In genomic region chr7:77538186-77538907, GRCh38 we compare ENCODE assay signal across 8 cellular contexts. TPM values are rescaled to one million over a fixed set of nuclear protein-coding genes. Genes with fewer than 3 reads are reported as not detected.
A peak's percentile ranks its signal among the peaks of the same experiment; 100 is the strongest.
DNase-seq lines count a peak whose midpoint lies in the region; ATAC-seq, FAIRE-seq and TF ChIP-seq lines count a peak whose summit lies in the region.

No MANE protein-coding gene starts in this region.

- H2AFZ ChIP-seq in H1 (ENCODE audit: low read length): no peak overlapping the region; the same call in 1 of the 2 replicates

- H3K56ac ChIP-seq in H1 (replicated peaks; ENCODE audit: insufficient read length, low read depth, low read length): peak overlapping the region; percentile 97

- peaks cover 0 to 12% of the 10 kb centered on the region in 2 experiments; a peak in 1 of 4 replicates for H3K9me3 ChIP-seq in H1 (ENCODE audit: insufficient read depth in 2 of 2, low read depth in 1 of 2, low read length in 1 of 2)
- H3K9me3 ChIP-seq in stomach smooth muscle (ENCODE audit: control insufficient read depth in 2 of 2, low read length in 2 of 2): no peaks in the 10 kb centered on the region

- intact Hi-C loops in lower leg skin (cut with DNase I; ENCODE audit: low total_unique reads): no loop called here

- no peak for TF ChIP-seq RAD21 in H1 (IDR thresholded peaks at IDR 0.05 in 1 of 2, conservative IDR thresholded peaks at IDR 0.05 in 1 of 2; ENCODE audit: low read depth in 2 of 2, low read length in 2 of 2)

- H3K79me2 ChIP-seq in H1 (ENCODE audit: control insufficient read depth in 1 of 2, insufficient read depth in 2 of 2, low read length in 2 of 2): peaks cover 30 to 58% of the 10 kb centered on the region in 2 experiments

- H3K36me3 Mint-ChIP-seq in activated CD8-positive, alpha-beta memory T cell treated with anti-CD3 and anti-CD28 coated beads, Interleukin-2, amount 10 ng/mL, durations not matched to agents 7 days and 5 days: no peaks in the 10 kb centered on the region

- TF ChIP-seq EP300 in H1 (IDR thresholded peaks at IDR 0.05; ENCODE audit: borderline replicate concordance in 1 of 2, low read depth in 2 of 2, low read length in 2 of 2): no peak

- H3K4me1 Mint-ChIP-seq in activated CD8-positive, alpha-beta memory T cell treated with anti-CD3 and anti-CD28 coated beads, Interleukin-2, amount 10 ng/mL, durations not matched to agents 7 days and 5 days: peaks cover 11% of the 10 kb centered on the region

- H3K23me2 ChIP-seq in H1 (ENCODE audit: low read depth, low read length): peaks cover 5% of the 10 kb centered on the region; the same call in 1 of the 2 replicates

- 1% methylated on average over 24 of the region's 31 CpGs; no CpG with 5 or more reads in 1 of the 2 experiments for WGBS in H1 (ENCODE audit: extremely low coverage in 1 of 2, insufficient coverage in 1 of 2, insufficient read length in 1 of 2, insufficient replicate concordance in 2 of 2, low coverage in 1 of 2, low lambda C conversion rate in 2 of 2, missing lambda C conversion rate in 1 of 2), 2 experiments
- WGBS in lower leg skin, 2 donors: 1% methylated on average over 30 to 31 of the region's 31 CpGs

- POLR2A ChIA-PET in H1 (lab: Charles Lee; ENCODE audit: partially characterized antibody): interaction anchor here (0.6 to 1.2 kb wide), 5 partner anchors 9 to 260 kb away, joined by 3 to 4 read pairs (median 4); partner anchors contain the start of genes PHTF2 and TMEM60

- peak overlapping the region; percentile 99 for H2BK5ac ChIP-seq in H1 (ENCODE audit: low read depth, low read length)

- H3K4me3 ChIP-seq in H1 (ENCODE audit: extremely low read depth in 1 of 4, insufficient read depth in 2 of 4, low read depth in 3 of 4, low read length in 4 of 4) (peak overlapping the region; percentile 92 to 96 (median 93)), lower leg skin (ENCODE audit: low read depth, poor library complexity, severe bottlenecking) (peak overlapping the region; percentile 95), stomach smooth muscle (ENCODE audit: low read length in 2 of 2) (peak overlapping the region; percentile 89 to 97)

- FAIRE-seq in H1 (lab: Jason Lieb, UNC): no peak

- TF ChIP-seq CTCF in H1 (IDR thresholded peaks at IDR 0.05; ENCODE audit: control extremely low read depth in 1 of 3, insufficient read depth in 1 of 3, low read depth in 1 of 3, low read length in 3 of 3) (no peak), lower leg skin (IDR thresholded peaks at IDR 0.05) (no peak)

- peak overlapping the region; percentile 63 to 78 for H3K4me2 ChIP-seq in H1 (ENCODE audit: insufficient read depth in 1 of 2, low read depth in 2 of 2, low read length in 2 of 2)

- H2BK15ac ChIP-seq in H1 (ENCODE audit: low read length): peak overlapping the region; percentile 81; the same call in 1 of the 2 replicates

- no peak for DNase-seq in activated CD8-positive, alpha-beta memory T cell treated with anti-CD3 and anti-CD28 coated beads, Interleukin-2, amount 10 ng/mL, durations not matched to agents 7 days and 5 days
- DNase-seq in activated CD8-positive, alpha-beta memory T cell treated with anti-CD3 and anti-CD28 coated beads, Interleukin-2, amount 50 U/mL, for 48 hours: no peak
- DNase-seq in NCI-H1092 (lab: John Stamatoyannopoulos, UW) (peak; percentile 55), SW 1271 (lab: John Stamatoyannopoulos, UW) (peak; percentile 89 to 92), H1 (ENCODE audit: low read depth in 1 of 2, low spot score in 2 of 2) (peak; percentile 65 to 70), lower leg skin (ENCODE audit: low spot score in 2 of 2) (peak; percentile 89 to 96)

- peaks cover 0 to 3% (median 2%) of the 10 kb centered on the region in 4 experiments; a peak in 3 of 7 replicates for H3K4me1 ChIP-seq in H1 (replicated peaks in 1 of 4; ENCODE audit: control insufficient read depth in 3 of 4, insufficient read depth in 4 of 4, low read length in 3 of 4)
- peaks cover 12% of the 10 kb centered on the region for H3K4me1 ChIP-seq in stomach smooth muscle (ENCODE audit: control insufficient read depth, insufficient read depth, low read length)

- H3K9ac ChIP-seq in H1 (replicated peaks in 1 of 4; ENCODE audit: extremely low read depth in 1 of 4, low read depth in 3 of 4, low read length in 3 of 4) (peak overlapping the region; percentile 86 to 91 (median 90)), stomach smooth muscle (ENCODE audit: low read length in 2 of 2) (peak overlapping the region; percentile 90 to 97)

- no peak overlapping the region for H2AK5ac ChIP-seq in H1 (ENCODE audit: low read depth, low read length)

- no peak for ATAC-seq in activated CD8-positive, alpha-beta memory T cell treated with anti-CD3 and anti-CD28 coated beads, Interleukin-2, amount 10 ng/mL, durations not matched to agents 7 days and 5 days
- no peak for ATAC-seq in HG03460 (IDR thresholded peaks at IDR 0.05; ENCODE audit: unreplicated experiment)

- H4K91ac ChIP-seq in H1 (replicated peaks; ENCODE audit: insufficient read length, low read length): peak overlapping the region; percentile 99

- H3K27ac ChIP-seq in H1 (ENCODE audit: low read depth, low read length): peak overlapping the region; percentile 83
- H3K27ac ChIP-seq in stomach smooth muscle (ENCODE audit: low read length): peak overlapping the region; percentile 93

- peak overlapping the region; percentile 86; the same call in 1 of the 2 replicates for H2BK20ac ChIP-seq in H1 (ENCODE audit: low read length)

- peak overlapping the region; percentile 95 for H2BK12ac ChIP-seq in H1 (ENCODE audit: low read depth, low read length)

- no peaks in the 10 kb centered on the region for H3K36me3 ChIP-seq in H1 (ENCODE audit: control insufficient read depth in 2 of 4, insufficient read depth in 4 of 4, low read length in 3 of 4)
- H3K36me3 ChIP-seq in stomach smooth muscle (ENCODE audit: control insufficient read depth in 2 of 2, insufficient read depth in 2 of 2, low read length in 2 of 2): no peaks in the 10 kb centered on the region

- peak overlapping the region; percentile 99 for H2BK120ac ChIP-seq in H1 (replicated peaks; ENCODE audit: low read depth, low read length)

- peak overlapping the region; percentile 80 for H3K4me3 Mint-ChIP-seq in activated CD8-positive, alpha-beta memory T cell treated with anti-CD3 and anti-CD28 coated beads, Interleukin-2, amount 10 ng/mL, durations not matched to agents 7 days and 5 days

- TF ChIP-seq POLR2A in H1 (IDR thresholded peaks at IDR 0.05; ENCODE audit: control extremely low read depth in 1 of 2, low read depth in 2 of 2, low read length in 2 of 2): no peak
- no peak for TF ChIP-seq POLR2A in lower leg skin (IDR thresholded peaks at IDR 0.05)

- no peaks in the 10 kb centered on the region for H3K27me3 ChIP-seq in H1 (replicated peaks in 1 of 4; ENCODE audit: control insufficient read depth in 3 of 4, extremely low read depth in 1 of 4, insufficient read depth in 3 of 4, low read length in 3 of 4)
- no peaks in the 10 kb centered on the region for H3K27me3 ChIP-seq in stomach smooth muscle (ENCODE audit: control insufficient read depth in 1 of 2, insufficient read depth in 2 of 2, low read length in 2 of 2)

- no peaks in the 10 kb centered on the region for H3K9me3 Mint-ChIP-seq in activated CD8-positive, alpha-beta memory T cell treated with anti-CD3 and anti-CD28 coated beads, Interleukin-2, amount 10 ng/mL, durations not matched to agents 7 days and 5 days (ENCODE audit: low read depth)

- H3K18ac ChIP-seq in H1 (ENCODE audit: extremely low read depth, low read length): peak overlapping the region; percentile 99

- peaks cover 14 to 18% of the 10 kb centered on the region in 2 experiments for H4K20me1 ChIP-seq in H1 (replicated peaks in 1 of 2; ENCODE audit: control insufficient read depth in 1 of 2, insufficient read depth in 2 of 2, low read length in 2 of 2)

- peaks cover 4% of the 10 kb centered on the region for H3K27me3 Mint-ChIP-seq in activated CD8-positive, alpha-beta memory T cell treated with anti-CD3 and anti-CD28 coated beads, Interleukin-2, amount 10 ng/mL, durations not matched to agents 7 days and 5 days

- peak overlapping the region; percentile 52 for H3K27ac Mint-ChIP-seq in activated CD8-positive, alpha-beta memory T cell treated with anti-CD3 and anti-CD28 coated beads, Interleukin-2, amount 10 ng/mL, durations not matched to agents 7 days and 5 days

- peak overlapping the region; percentile 99 for H3K4ac ChIP-seq in H1 (replicated peaks; ENCODE audit: insufficient read length, low read depth, low read length)

- peak overlapping the region; percentile 86 for H4K5ac ChIP-seq in H1 (ENCODE audit: insufficient read length, low read depth, low read length)

- peak overlapping the region; percentile 93 for H4K8ac ChIP-seq in H1 (ENCODE audit: extremely low read depth, insufficient read depth, low read length)

- H3K79me1 ChIP-seq in H1 (ENCODE audit: low read depth, low read length): no peaks in the 10 kb centered on the region

- CTCF ChIA-PET in activated CD8-positive, alpha-beta memory T cell treated with anti-CD3 and anti-CD28 coated beads, Interleukin-2, amount 10 ng/mL, durations not matched to agents 7 days and 5 days (lab: Charles Lee): no interaction called here
- CTCF ChIA-PET in H1 (lab: Charles Lee; ENCODE audit: partially characterized antibody): interaction anchor here (0.9 kb wide), 1 partner anchor 11 kb away, joined by 4 read pairs; no protein-coding TSS in a partner anchor

- no peak overlapping the region for H3K14ac ChIP-seq in H1 (ENCODE audit: insufficient read length)

- no peak overlapping the region for H3K23ac ChIP-seq in H1 (ENCODE audit: insufficient read length)

TF ChIP-seq in H1, 55 proteins besides CTCF, POLR2A, EP300 and RAD21 (continues in another document):
- peak; percentile 100 for TF ChIP-seq CEBPB (IDR thresholded peaks at IDR 0.05; ENCODE audit: low read depth, low read length)
- peak; percentile 29; the same call in 1 of the 2 replicates for TF ChIP-seq POLR2AphosphoS5 (IDR thresholded peaks at IDR 0.05; ENCODE audit: low read depth, low read length)
- no peak for TF ChIP-seq SP4 (IDR thresholded peaks at IDR 0.05; ENCODE audit: low read length)
- no peak for TF ChIP-seq NANOG (IDR thresholded peaks at IDR 0.05; ENCODE audit: insufficient read depth, low read depth, low read length, poor library complexity, severe bottlenecking)
- no peak for TF ChIP-seq FOSL1 (IDR thresholded peaks at IDR 0.05; ENCODE audit: insufficient read depth, low read depth, low read length)
- TF ChIP-seq ASH2L (IDR thresholded peaks at IDR 0.05; ENCODE audit: low read length): peak; percentile 69

RNA-seq across cellular contexts. Expression of gene PTPN12, which starts 1.3 kb away (rescaled TPM):
- total RNA-seq in activated CD8-positive, alpha-beta memory T cell treated with anti-CD3 and anti-CD28 coated beads, Interleukin-2, amount 10 ng/mL, durations not matched to agents 7 days and 5 days: 10 to 100 TPM; 20.6 to 20.8 TPM
- total RNA-seq in H1 (2021; fragmentation: NEBNext Ultra II Directional; extraction: Animal tissue kit (Norgen Biotek cat#: 25700)): 111 and 132 TPM in 2 replicates
- polyA plus RNA-seq in H1 (2011; rRNA removed): 23.6 and 39.7 TPM in 2 replicates
- 44.2 TPM for polyA plus RNA-seq in H1 (2011; cell fraction: cytosol; rRNA removed)
- 56.9 TPM for polyA plus RNA-seq in H1 (2011; cell fraction: nucleus; rRNA removed)
- 49.6 to 93.0 TPM (median 65.3 TPM) in 4 replicates for polyA plus RNA-seq in H1 (2012, experiment 1 of 2)
- polyA plus RNA-seq in H1 (2012, experiment 2 of 2): 6.2 TPM
- 108 TPM for polyA plus RNA-seq in H1 (2013, experiment 1 of 2)
- 107 TPM for polyA plus RNA-seq in H1 (2013, experiment 2 of 2)
- 81.9 and 133 TPM in 2 replicates for polyA minus RNA-seq in H1 (2011; rRNA and poly(A)+ RNA removed)
- polyA minus RNA-seq in H1 (2011; cell fraction: cytosol; rRNA and poly(A)+ RNA removed): 36.1 TPM
- 126 TPM for polyA minus RNA-seq in H1 (2011; cell fraction: nucleus; rRNA and poly(A)+ RNA removed)
- total RNA-seq in lower leg skin: 10 to 100 TPM; 63.9 to 75.3 (median 68.2) TPM

Comparison
In these comparisons a context has a peak if more than half of its experiments do, and no peak if none do; other contexts are left out.
1. DNase-seq: peak in NCI-H1092 (single experiment), SW 1271 (2 of 2), H1 (2 of 2) and lower leg skin (2 of 2); none in activated CD8-positive, alpha-beta memory T cell treated with anti-CD3 and anti-CD28 coated beads, Interleukin-2, amount 10 ng/mL, durations not matched to agents 7 days and 5 days (single experiment) and activated CD8-positive, alpha-beta memory T cell treated with anti-CD3 and anti-CD28 coated beads, Interleukin-2, amount 50 U/mL, for 48 hours (single experiment).
2. Peak in every context shown above with its lines, with median percentiles within 50 percentile points of each other: H3K4me3 ChIP-seq.